In the genomic region with DNA sequence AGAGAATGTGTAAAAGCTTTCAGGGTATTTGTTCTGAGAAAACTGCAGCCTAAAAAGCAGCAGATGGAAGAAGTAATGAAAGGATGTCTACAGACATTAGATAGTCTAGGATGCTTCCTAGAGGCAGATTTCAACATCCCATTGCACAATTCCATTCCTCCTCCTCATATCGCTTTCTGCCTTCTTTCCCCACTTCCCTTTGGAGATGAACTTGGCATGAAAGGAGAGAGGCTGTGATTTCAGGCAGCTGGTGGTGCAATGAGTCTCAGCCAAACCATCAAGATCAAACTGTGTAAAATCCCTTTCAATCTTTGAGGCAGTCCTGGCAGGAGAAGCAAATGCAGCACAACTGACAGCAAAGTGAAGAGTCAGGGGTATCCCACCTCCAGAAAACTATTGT, we compare ENCODE assay signal across 14 cellular contexts.
DNase-seq lines count a peak whose midpoint lies in the region; ATAC-seq, FAIRE-seq and TF ChIP-seq lines count a peak whose summit lies in the region.
"Had no signal": no experiment of that assay in that cellular context is flagged by ENCODE, and none has a peak within 500 bp of the region (broad histone marks: within the 10 kb centered on the region; RNA-seq: fewer than 3 reads in every experiment).

No MANE protein-coding gene starts in this region.

- peaks cover 4% of the 10 kb centered on the region for H3K4me1 ChIP-seq in body of pancreas

- WGBS in body of pancreas, 2 donors = 60 to 64% methylated on average over 1 of the region's 1 CpG

- TF ChIP-seq CTCF in body of pancreas (IDR thresholded peaks at IDR 0.05) = no peak
- TF ChIP-seq CTCF in type B pancreatic cell (conservative IDR thresholded peaks at IDR 0.05) = no peak
- TF ChIP-seq CTCF in D721Med (IDR thresholded peaks at IDR 0.05; ENCODE audit: insufficient read depth, missing control alignments) = no peak

- no peak overlapping the region for H3K4me3 ChIP-seq in body of pancreas
- H3K4me3 ChIP-seq: HAP-1 had no signal

- no peaks in the 10 kb centered on the region for H3K9me3 ChIP-seq in body of pancreas
- H3K9me3 ChIP-seq: HAP-1 had no signal

- H3K27ac Mint-ChIP-seq in type B pancreatic cell = peak overlapping the region; percentile 42
- H3K27ac Mint-ChIP-seq in T-helper 2 cell treated with Interferon-gamma antibody and Interleukin-4, amounts not matched to agents 5 μg/mL and 100 μg/mL, for 36 hours = no peak overlapping the region
- H3K27ac Mint-ChIP-seq: naive B cell had no signal

- ATAC-seq in body of pancreas = peak; percentile 55

- peaks cover 33% of the 10 kb centered on the region for H3K4me1 Mint-ChIP-seq in type B pancreatic cell (ENCODE audit: unreplicated experiment)
- H3K4me1 Mint-ChIP-seq in T-helper 2 cell treated with Interferon-gamma antibody and Interleukin-4, amounts not matched to agents 5 μg/mL and 100 μg/mL, for 36 hours (ENCODE audit: low read depth) = no peaks in the 10 kb centered on the region
- H3K4me1 Mint-ChIP-seq: naive B cell had no signal

- intact Hi-C loops in body of pancreas (cut with DNase I) = no loop called here

- DNase-seq in NCI-H2171 treated with DMSO at 0.1 percent for 48 hours (lab: John Stamatoyannopoulos, UW) (peak; percentile 26), NCI-H2171 (lab: John Stamatoyannopoulos, UW) (no peak), body of pancreas (peak in 1 of 4 donors; percentile 31), hepatic stellate cell (ENCODE audit: low spot score) (peak; percentile 14), type B pancreatic cell (ENCODE audit: extremely low spot score, unreplicated experiment) (no peak), D721Med (ENCODE audit: insufficient read length, low spot score) (no peak)
- DNase-seq in T-helper 2 cell treated with Interferon-gamma antibody and Interleukin-4, amounts not matched to agents 5 μg/mL and 100 μg/mL, for 36 hours (ENCODE audit: low spot score) = no peak
- DNase-seq in activated naive CD4-positive, alpha-beta T cell treated with Interleukin-2 at 50 U/mL for 16 hours = no peak
- DNase-seq: activated T-cell treated with anti-CD3 and anti-CD28 coated beads, Interleukin-2, amount 50 U/mL, for 48 hours; dermis blood vessel endothelial cell; naive B cell; NCI-H1092 had no signal

- no peak for FAIRE-seq in D721Med (lab: Jason Lieb, UNC)

- H3K27me3 Mint-ChIP-seq in type B pancreatic cell = no peaks in the 10 kb centered on the region
- no peaks in the 10 kb centered on the region for H3K27me3 Mint-ChIP-seq in T-helper 2 cell treated with Interferon-gamma antibody and Interleukin-4, amounts not matched to agents 5 μg/mL and 100 μg/mL, for 36 hours (ENCODE audit: low read depth)
- H3K27me3 Mint-ChIP-seq: naive B cell had no signal

- H3K9me3 Mint-ChIP-seq in type B pancreatic cell = peaks cover 13% of the 10 kb centered on the region
- no peaks in the 10 kb centered on the region for H3K9me3 Mint-ChIP-seq in T-helper 2 cell treated with Interferon-gamma antibody and Interleukin-4, amounts not matched to agents 5 μg/mL and 100 μg/mL, for 36 hours

- peaks cover 10% of the 10 kb centered on the region for H3K36me3 Mint-ChIP-seq in type B pancreatic cell
- H3K36me3 Mint-ChIP-seq in T-helper 2 cell treated with Interferon-gamma antibody and Interleukin-4, amounts not matched to agents 5 μg/mL and 100 μg/mL, for 36 hours (ENCODE audit: low read depth) = no peaks in the 10 kb centered on the region
- H3K36me3 Mint-ChIP-seq: naive B cell had no signal

- TF ChIP-seq POLR2A in body of pancreas (IDR thresholded peaks at IDR 0.05) = no peak

- no peak overlapping the region for H3K27ac ChIP-seq in body of pancreas
- H3K27ac ChIP-seq: VCaP had no signal

- no peaks in the 10 kb centered on the region for H3K27me3 ChIP-seq in body of pancreas

- no peaks in the 10 kb centered on the region for H3K36me3 ChIP-seq in body of pancreas (replicated peaks in 1 of 2; ENCODE audit: insufficient read depth in 1 of 2, low read depth in 2 of 2)
- H3K36me3 ChIP-seq: HAP-1 had no signal

- no peak overlapping the region for H3K4me3 Mint-ChIP-seq in type B pancreatic cell
- H3K4me3 Mint-ChIP-seq in T-helper 2 cell treated with Interferon-gamma antibody and Interleukin-4, amounts not matched to agents 5 μg/mL and 100 μg/mL, for 36 hours = no peak overlapping the region
- H3K4me3 Mint-ChIP-seq: naive B cell had no signal

Comparison
In these comparisons a context has a peak if more than half of its experiments do, and no peak if none do; other contexts are left out.
1. DNase-seq: peak in NCI-H2171 treated with DMSO at 0.1 percent for 48 hours (single experiment) and hepatic stellate cell (single experiment); none in NCI-H2171 (single experiment), type B pancreatic cell (single experiment), T-helper 2 cell treated with Interferon-gamma antibody and Interleukin-4, amounts not matched to agents 5 μg/mL and 100 μg/mL, for 36 hours (single experiment), activated naive CD4-positive, alpha-beta T cell treated with Interleukin-2 at 50 U/mL for 16 hours (single experiment) and D721Med (single experiment).